In the genomic region with DNA sequence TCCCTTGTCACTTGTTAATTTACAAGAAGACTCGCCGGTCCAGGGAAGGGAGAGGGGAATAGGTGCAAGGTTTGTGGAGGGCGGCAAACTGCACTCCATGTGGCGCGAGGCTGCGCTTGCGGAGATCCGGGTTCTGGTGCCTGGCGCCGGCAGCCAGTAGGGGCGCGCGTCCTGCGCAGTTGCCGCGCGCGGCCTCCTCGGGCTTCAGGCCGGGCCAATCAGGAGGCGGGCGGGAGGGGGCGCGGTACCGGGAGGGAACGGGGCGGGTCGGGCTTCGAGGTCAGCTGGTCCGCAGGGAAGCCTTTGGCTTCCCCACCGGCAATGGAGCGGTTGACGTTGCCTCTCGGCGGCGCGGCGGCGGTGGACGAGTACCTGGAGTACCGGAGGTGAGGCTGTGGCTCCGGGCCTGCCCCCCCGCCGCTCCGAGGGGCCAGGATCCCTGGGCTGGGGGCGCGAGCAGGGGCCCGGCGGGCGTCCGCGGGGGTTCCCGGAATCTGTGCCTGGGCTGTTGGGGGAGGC, we compare ENCODE assay signal across 8 cellular contexts. TPM values are rescaled to one million over a fixed set of nuclear protein-coding genes. Genes with fewer than 3 reads are reported as not detected.
DNase-seq lines count a peak whose midpoint lies in the region; ATAC-seq and TF ChIP-seq lines count a peak whose summit lies in the region.

A gene with protein sequence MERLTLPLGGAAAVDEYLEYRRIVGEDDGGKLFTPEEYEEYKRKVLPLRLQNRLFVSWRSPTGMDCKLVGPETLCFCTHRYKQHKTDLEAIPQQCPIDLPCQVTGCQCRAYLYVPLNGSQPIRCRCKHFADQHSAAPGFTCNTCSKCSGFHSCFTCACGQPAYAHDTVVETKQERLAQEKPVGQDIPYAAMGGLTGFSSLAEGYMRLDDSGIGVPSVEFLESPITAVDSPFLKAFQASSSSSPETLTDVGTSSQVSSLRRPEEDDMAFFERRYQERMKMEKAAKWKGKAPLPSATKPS (plus strand): TSS at position 302 of the 519 bp plus-strand sequence. CDS start 20 bp downstream, at position 322.

- H3K4me3 Mint-ChIP-seq in natural killer cell, result peak within 1 kb of the TSS; percentile 93
- H3K4me3 Mint-ChIP-seq in stimulated activated naive B cell treated with anti-CD40 and anti-IgM and Interleukin-4, amounts not matched to agents 10 μg/mL and 1 μg/mL and 100 μg/mL, for 72 hours, result peak within 1 kb of the TSS; percentile 90 to 92

- H3K4me1 Mint-ChIP-seq in natural killer cell, result peaks cover 8% of the 10 kb centered on the region in 2 donors
- H3K4me1 Mint-ChIP-seq in stimulated activated naive B cell treated with anti-CD40 and anti-IgM and Interleukin-4, amounts not matched to agents 10 μg/mL and 1 μg/mL and 100 μg/mL, for 72 hours, result peaks cover 2 to 19% of the 10 kb centered on the region in 2 donors

- no peaks in the 10 kb centered on the region for H3K27me3 ChIP-seq in fibroblast of lung (ENCODE audit: control insufficient read depth, insufficient read depth, low read length)

- no peaks in the 10 kb centered on the region for H3K4me1 ChIP-seq in fibroblast of lung (ENCODE audit: control insufficient read depth, extremely low read depth, insufficient read depth, low read length)

- H3K27me3 Mint-ChIP-seq in natural killer cell (ENCODE audit: low read depth in 2 of 2), result peaks cover 0 to 16% of the 10 kb centered on the region in 2 donors
- H3K27me3 Mint-ChIP-seq in stimulated activated naive B cell treated with anti-CD40 and anti-IgM and Interleukin-4, amounts not matched to agents 10 μg/mL and 1 μg/mL and 100 μg/mL, for 72 hours, result no peaks in the 10 kb centered on the region

- H4K20me1 ChIP-seq in fibroblast of lung (ENCODE audit: control insufficient read depth, extremely low read depth, insufficient read depth, low read length), result no peaks in the 10 kb centered on the region

- no peaks in the 10 kb centered on the region for H3K79me2 ChIP-seq in fibroblast of lung (ENCODE audit: control insufficient read depth, insufficient read depth, low read length)

- no peaks in the 10 kb centered on the region for H3K9me3 ChIP-seq in fibroblast of lung (ENCODE audit: control insufficient read depth, insufficient read depth, low read depth, low read length)

- DNase-seq in NCI-H748 treated with DMSO at 0.1 percent for 48 hours (lab: John Stamatoyannopoulos, UW) (peak; percentile 64), fibroblast of lung (ENCODE audit: low read depth in 2 of 2) (peak; percentile 68 to 79), natural killer cell (peak; percentile 69)
- DNase-seq in activated T-cell treated with anti-CD3 and anti-CD28 coated beads, Interleukin-2, amount 50 U/mL, for 48 hours, result peak; percentile 85 to 89
- DNase-seq in stimulated activated naive B cell treated with anti-CD40 and anti-IgM and Interleukin-4, amounts not matched to agents 10 μg/mL and 1 μg/mL and 100 μg/mL, for 72 hours, result peak; percentile 74

- intact Hi-C loops in natural killer cell (cut with micrococcal nuclease), result no loop called here

- peak within 1 kb of the TSS; percentile 79 for H3K4me2 ChIP-seq in fibroblast of lung (ENCODE audit: extremely low read depth, insufficient read depth, low read length)

- peak within 1 kb of the TSS; percentile 58 to 59 for H3K27ac Mint-ChIP-seq in natural killer cell
- H3K27ac Mint-ChIP-seq in stimulated activated naive B cell treated with anti-CD40 and anti-IgM and Interleukin-4, amounts not matched to agents 10 μg/mL and 1 μg/mL and 100 μg/mL, for 72 hours, result peak within 1 kb of the TSS; percentile 31

- H3K4me3 ChIP-seq in fibroblast of lung (replicated peaks in 1 of 4; ENCODE audit: control extremely low read depth in 1 of 4, insufficient read depth in 1 of 4, low read depth in 3 of 4, low read length in 4 of 4), result peak within 1 kb of the TSS; percentile 48 to 73 (median 72)

- H2AFZ ChIP-seq in fibroblast of lung (ENCODE audit: low read length), result peak within 1 kb of the TSS; percentile 78

- no peaks in the 10 kb centered on the region for H3K36me3 Mint-ChIP-seq in natural killer cell
- H3K36me3 Mint-ChIP-seq in stimulated activated naive B cell treated with anti-CD40 and anti-IgM and Interleukin-4, amounts not matched to agents 10 μg/mL and 1 μg/mL and 100 μg/mL, for 72 hours, result peaks cover 2 to 5% of the 10 kb centered on the region in 2 donors

- no peaks in the 10 kb centered on the region for H3K9me3 Mint-ChIP-seq in natural killer cell
- H3K9me3 Mint-ChIP-seq in stimulated activated naive B cell treated with anti-CD40 and anti-IgM and Interleukin-4, amounts not matched to agents 10 μg/mL and 1 μg/mL and 100 μg/mL, for 72 hours, result peaks cover 0 to 4% of the 10 kb centered on the region in 2 donors

- no peaks in the 10 kb centered on the region for H3K36me3 ChIP-seq in fibroblast of lung (ENCODE audit: control insufficient read depth, insufficient read depth, low read length)

- TF ChIP-seq CTCF in C4-2B (conservative IDR thresholded peaks at IDR 0.05) (peak; percentile 73), fibroblast of lung (conservative IDR thresholded peaks at IDR 0.05 in 1 of 2, IDR thresholded peaks at IDR 0.05 in 1 of 2; ENCODE audit: low read depth in 1 of 2, low read length in 2 of 2) (peak; percentile 58 to 64), natural killer cell (IDR thresholded peaks at IDR 0.05) (peak; percentile 76)

- H3K27ac ChIP-seq in C4-2B (peak within 1 kb of the TSS; percentile 68), fibroblast of lung (ENCODE audit: insufficient read depth, low read length) (no peak within 1 kb of the TSS)

- peak within 1 kb of the TSS; percentile 16 for H3K9ac ChIP-seq in fibroblast of lung (ENCODE audit: insufficient read depth, low read length)

- peak; percentile 99 for ATAC-seq in GM19328 (IDR thresholded peaks at IDR 0.05; ENCODE audit: unreplicated experiment)
- peak; percentile 96 for ATAC-seq in HG03469 (IDR thresholded peaks at IDR 0.05; ENCODE audit: unreplicated experiment)
- ATAC-seq in natural killer cell, result peak; percentile 98 to 99 (median 98)
- ATAC-seq in stimulated activated naive B cell treated with anti-CD40 and anti-IgM and Interleukin-4, amounts not matched to agents 10 μg/mL and 1 μg/mL and 100 μg/mL, for 72 hours (replicated peaks), result peak; percentile 96 to 97

RNA-seq across cellular contexts. Expression of the gene that starts here (rescaled TPM):
- total RNA-seq in fibroblast of lung (3.3 and 5.1 TPM in 2 replicates), natural killer cell (1 to 10 TPM; 5.7 to 7.4 (median 6.9) TPM)
- polyA plus RNA-seq in fibroblast of lung, result 1.1 and 1.5 TPM in 2 replicates
- 0.76 and 0.91 TPM in 2 replicates for polyA plus RNA-seq in fibroblast of lung (2012)
- 0.07 TPM in 1 of 2 replicates, not detected in the other for polyA minus RNA-seq in fibroblast of lung (ENCODE audit: low replicate concordance)
